10 cellular contexts compared by ENCODE assay signal in the genomic region with DNA sequence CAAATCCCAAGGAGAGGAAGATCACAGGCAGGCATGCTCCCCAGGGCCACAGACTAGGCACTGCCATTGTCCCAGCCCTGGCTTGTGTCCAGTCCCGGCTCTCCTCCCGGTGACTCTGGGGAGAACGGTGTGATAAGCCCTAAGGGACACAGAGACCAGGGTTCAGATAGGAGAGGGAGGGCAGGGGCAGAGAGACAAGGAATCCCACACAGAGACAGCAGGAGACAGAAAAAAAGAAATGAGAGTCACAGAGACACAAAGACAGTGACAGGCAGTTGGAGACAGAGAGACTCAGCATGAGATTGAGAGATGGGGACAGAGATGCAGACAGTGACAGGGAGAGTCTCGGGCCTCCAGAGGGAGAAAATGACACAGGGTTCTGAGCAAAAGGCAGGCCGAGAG. TPM values are rescaled to one million over a fixed set of nuclear protein-coding genes. Genes with fewer than 3 reads are reported as not detected.
DNase-seq lines count a peak whose midpoint lies in the region; ATAC-seq and TF ChIP-seq lines count a peak whose summit lies in the region.
"Had no signal": no experiment of that assay in that cellular context is flagged by ENCODE, and none has a peak within 500 bp of the region (broad histone marks: within the 10 kb centered on the region; RNA-seq: fewer than 3 reads in every experiment).

No MANE protein-coding gene starts in this region.

- TF ChIP-seq CTCF in PC-3 (conservative IDR thresholded peaks at IDR 0.05; ENCODE audit: low read depth, low read length): no peak
- TF ChIP-seq CTCF in fibroblast of villous mesenchyme (IDR thresholded peaks at IDR 0.05; ENCODE audit: insufficient read depth, low read depth, low read length): no peak
- no peak for TF ChIP-seq CTCF in neural progenitor cell (IDR thresholded peaks at IDR 0.05)

- H3K4me3 Mint-ChIP-seq in neural progenitor cell: peak overlapping the region; percentile 76

- H3K36me3 Mint-ChIP-seq in neural progenitor cell: no peaks in the 10 kb centered on the region

- H3K27ac ChIP-seq in PC-3 (ENCODE audit: low read length) (no peak overlapping the region), neural progenitor cell (no peak overlapping the region)

- H3K4me1 ChIP-seq in PC-3 (ENCODE audit: insufficient read depth, low read length): peaks cover 22% of the 10 kb centered on the region
- H3K4me1 ChIP-seq in neural progenitor cell: peaks cover 19% of the 10 kb centered on the region

- no peaks in the 10 kb centered on the region for H3K9me3 Mint-ChIP-seq in neural progenitor cell

- H3K9me3 ChIP-seq in PC-3 (ENCODE audit: low read length) (no peaks in the 10 kb centered on the region), neural progenitor cell (ENCODE audit: low read depth) (no peaks in the 10 kb centered on the region)

- no peaks in the 10 kb centered on the region for H3K9me2 ChIP-seq in PC-3 (replicated peaks; ENCODE audit: low read length)

- POLR2A ChIA-PET in PC-3 (lab: Charles Lee; ENCODE audit: unreplicated experiment): interaction anchor here (0.5 to 0.6 kb wide), 2 partner anchors 29 to 30 kb away, joined by 3 to 15 read pairs; no protein-coding TSS in a partner anchor

- H3K4me2 ChIP-seq in PC-3 (ENCODE audit: low read length) (peak overlapping the region; percentile 92; the same call in 1 of the 2 replicates), neural progenitor cell (peak overlapping the region; percentile 88)

- no peaks in the 10 kb centered on the region for H3F3A ChIP-seq in PC-3 (ENCODE audit: low read length, unreplicated experiment)
- H3F3A ChIP-seq in neural progenitor cell (ENCODE audit: low read depth): peaks cover 27% of the 10 kb centered on the region

- H3K4me1 Mint-ChIP-seq in neural progenitor cell: peaks cover 32% of the 10 kb centered on the region

- H3K27me3 Mint-ChIP-seq in neural progenitor cell (ENCODE audit: insufficient read depth, low read depth): peaks cover 48% of the 10 kb centered on the region

- intact Hi-C loops in PC-3 (cut with micrococcal nuclease): no loop called here

- H3K27ac Mint-ChIP-seq in neural progenitor cell: no peak overlapping the region

- H3K79me2 ChIP-seq in PC-3 (ENCODE audit: low read length): no peaks in the 10 kb centered on the region
- no peaks in the 10 kb centered on the region for H3K79me2 ChIP-seq in neural progenitor cell (ENCODE audit: low read depth)

- no peaks in the 10 kb centered on the region for H3K36me3 ChIP-seq in PC-3 (ENCODE audit: low read depth, low read length)
- H3K36me3 ChIP-seq in neural progenitor cell: no peaks in the 10 kb centered on the region

- H3K27me3 ChIP-seq in PC-3 (ENCODE audit: low read length) (peaks cover 45% of the 10 kb centered on the region), neural progenitor cell (peaks cover 100% of the 10 kb centered on the region)

- BruUV-seq in PC-3 (replicated peaks; lab: Mats Ljungman, UMichigan): no TSS peak

- DNase-seq in DMS53 (lab: John Stamatoyannopoulos, UW) (peak; percentile 21), DMS53 treated with DMSO at 0.1 percent for 48 hours (lab: John Stamatoyannopoulos, UW; ENCODE audit: unreplicated experiment) (no peak), PC-3 (no peak), fibroblast of villous mesenchyme (ENCODE audit: low read depth) (no peak), neural progenitor cell (ENCODE audit: low spot score) (peak; percentile 47), kidney glomerular epithelial cell (lab: John Stamatoyannopoulos, UW) (no peak), SHP77 treated with DMSO at 0.1 percent for 48 hours (lab: John Stamatoyannopoulos, UW) (no peak)
- DNase-seq: 8988T, activated T-cell treated with anti-CD3 and anti-CD28 coated beads for 4 hours had no signal

- 0 out of 2 replicates have a peak overlapping the region, but pooled peaks have one; percentile 17 for H2AFZ ChIP-seq in PC-3 (ENCODE audit: low read length)
- H2AFZ ChIP-seq in neural progenitor cell (replicated peaks): no peak overlapping the region

- no peak overlapping the region for H3K9ac ChIP-seq in PC-3 (ENCODE audit: low read length)
- no peak overlapping the region for H3K9ac ChIP-seq in neural progenitor cell

- H4K20me1 ChIP-seq in PC-3 (ENCODE audit: low read length): no peaks in the 10 kb centered on the region
- peaks cover 16% of the 10 kb centered on the region for H4K20me1 ChIP-seq in neural progenitor cell (ENCODE audit: low read depth)

- H3K4me3 ChIP-seq in PC-3 (ENCODE audit: low read length) (peak overlapping the region; percentile 63), fibroblast of villous mesenchyme (ENCODE audit: low read depth, low read length) (peak overlapping the region; percentile 15), neural progenitor cell (peak overlapping the region; percentile 52)

- CTCF ChIA-PET in PC-3 (lab: Charles Lee): interaction anchor here (0.7 to 1.4 kb wide), 3 partner anchors 46 to 69 kb away, joined by 3 to 9 read pairs (median 3); no protein-coding TSS in a partner anchor

- ATAC-seq in PC-3: no peak
- ATAC-seq in HG02970 (IDR thresholded peaks at IDR 0.05; ENCODE audit: low FRiP score, unreplicated experiment): no peak

RNA-seq across cellular contexts. Expression of a gene that starts 0.4 kb away (rescaled TPM):
- total RNA-seq in PC-3 (2014; rRNA removed) (not detected in 2 replicates), fibroblast of villous mesenchyme (not detected in 2 replicates), neural progenitor cell (ENCODE audit: low replicate concordance) (not detected in 2 replicates)

RNA-seq across cellular contexts. Expression of a gene that starts 2.1 kb away (rescaled TPM):
- total RNA-seq in PC-3 (2014; rRNA removed) (0.15 and 0.40 TPM in 2 replicates), fibroblast of villous mesenchyme (not detected in 2 replicates), neural progenitor cell (ENCODE audit: low replicate concordance) (0.15 TPM in 1 of 2 replicates, not detected in the other)

RNA-seq across cellular contexts. Expression of a gene that starts 35.0 kb away (rescaled TPM):
- total RNA-seq in PC-3 (2014; rRNA removed): 10.3 and 11.9 TPM in 2 replicates
- total RNA-seq in fibroblast of villous mesenchyme: 11.3 and 12.1 TPM in 2 replicates
- total RNA-seq in neural progenitor cell (ENCODE audit: low replicate concordance): 0.06 TPM in 1 of 2 replicates, not detected in the other

RNA-seq across cellular contexts. Expression of a gene that starts 41.9 kb away (rescaled TPM):
- total RNA-seq in PC-3 (2014; rRNA removed) (6.9 and 7.8 TPM in 2 replicates), fibroblast of villous mesenchyme (not detected in 2 replicates), neural progenitor cell (ENCODE audit: low replicate concordance) (1.2 TPM in 1 of 2 replicates, not detected in the other)

Comparison
In these comparisons a context has a peak if more than half of its experiments do, and no peak if none do; other contexts are left out.
1. DNase-seq: peak in DMS53 (single experiment) and neural progenitor cell (single experiment); none in DMS53 treated with DMSO at 0.1 percent for 48 hours (single experiment), PC-3 (single experiment), fibroblast of villous mesenchyme (single experiment), kidney glomerular epithelial cell (single experiment) and SHP77 treated with DMSO at 0.1 percent for 48 hours (single experiment).
2. RNA of a gene that starts 35.0 kb away (total RNA-seq): 11.3 to 12.1 TPM in fibroblast of villous mesenchyme and 10.3 to 11.9 TPM in PC-3; 0.06 TPM in neural progenitor cell; every median in the first group is over 10 times any median in the second.
3. Peak in every context shown above with its lines, with median percentiles within 50 percentile points of each other: H3K4me3 ChIP-seq.